ENCODE assay signal across 8 cellular contexts in genomic region chrX:47561653-47562151, GRCh38. TPM values are rescaled to one million over a fixed set of nuclear protein-coding genes. Genes with fewer than 3 reads are reported as not detected.
DNase-seq lines count a peak whose midpoint lies in the region; ATAC-seq and TF ChIP-seq lines count a peak whose summit lies in the region.

No MANE protein-coding gene starts in this region.

- ATAC-seq in left lung: no peak
- no peak for ATAC-seq in GM19455 (IDR thresholded peaks at IDR 0.05; ENCODE audit: unreplicated experiment)

- 4 to 37% (median 17%) methylated on average over 5 to 10 of the region's 10 CpGs for WGBS in adrenal gland, 4 donors
- WGBS in testis, 2 donors: 1% methylated on average over 9 of the region's 10 CpGs

- no peak for DNase-seq in activated CD4-positive, alpha-beta T cell treated with anti-CD3 and anti-CD28 coated beads, Interleukin-2, amount 10 ng/mL, durations not matched to agents 7 days and 5 days
- DNase-seq in activated CD4-positive, alpha-beta T cell treated with anti-CD3 and anti-CD28 coated beads, Interleukin-2, amount 50 U/mL, for 48 hours: no peak
- DNase-seq in adrenal gland (no peak), left lung (no peak), testis (no peak), glomerular visceral epithelial cell (ENCODE audit: extremely low spot score) (no peak), hypothalamus (lab: John Stamatoyannopoulos, UW) (no peak)

- H3K9me3 Mint-ChIP-seq in activated CD4-positive, alpha-beta T cell treated with anti-CD3 and anti-CD28 coated beads, Interleukin-2, amount 10 ng/mL, durations not matched to agents 7 days and 5 days: no peaks in the 10 kb centered on the region

- H3K27me3 Mint-ChIP-seq in activated CD4-positive, alpha-beta T cell treated with anti-CD3 and anti-CD28 coated beads, Interleukin-2, amount 10 ng/mL, durations not matched to agents 7 days and 5 days: no peaks in the 10 kb centered on the region

- peaks cover 0 to 14% of the 10 kb centered on the region in 2 donors for H3K36me3 ChIP-seq in adrenal gland (replicated peaks in 1 of 2)
- peaks cover 0 to 31% of the 10 kb centered on the region in 2 donors for H3K36me3 ChIP-seq in left lung
- H3K36me3 ChIP-seq in testis (ENCODE audit: low read depth, missing control alignments): no peaks in the 10 kb centered on the region

- H3K4me1 Mint-ChIP-seq in activated CD4-positive, alpha-beta T cell treated with anti-CD3 and anti-CD28 coated beads, Interleukin-2, amount 10 ng/mL, durations not matched to agents 7 days and 5 days: peaks cover 31% of the 10 kb centered on the region

- TF ChIP-seq CTCF in adrenal gland (IDR thresholded peaks at IDR 0.05) (no peak), left lung (IDR thresholded peaks at IDR 0.05) (no peak), testis (IDR thresholded peaks at IDR 0.05) (no peak)

- H3K4me3 Mint-ChIP-seq in activated CD4-positive, alpha-beta T cell treated with anti-CD3 and anti-CD28 coated beads, Interleukin-2, amount 10 ng/mL, durations not matched to agents 7 days and 5 days: peak overlapping the region; percentile 87

- POLR2A ChIA-PET in activated CD4-positive, alpha-beta T cell treated with anti-CD3 and anti-CD28 coated beads, Interleukin-2, amount 10 ng/mL, durations not matched to agents 7 days and 5 days (lab: Charles Lee): no interaction called here

- H3K4me1 ChIP-seq in adrenal gland (replicated peaks in 1 of 2) (no peaks in the 10 kb centered on the region), left lung (peaks cover 0 to 30% of the 10 kb centered on the region in 2 donors), testis (no peaks in the 10 kb centered on the region)

- CTCF ChIA-PET in activated CD4-positive, alpha-beta T cell treated with anti-CD3 and anti-CD28 coated beads, Interleukin-2, amount 10 ng/mL, durations not matched to agents 7 days and 5 days (lab: Charles Lee): interaction anchor here (0.6 to 0.7 kb wide), 2 partner anchors 22 to 986 kb away, joined by 3 read pairs; no protein-coding TSS in a partner anchor

- H3K9me3 ChIP-seq in adrenal gland (replicated peaks in 1 of 3) (no peaks in the 10 kb centered on the region), left lung (no peaks in the 10 kb centered on the region), testis (no peaks in the 10 kb centered on the region)

- intact Hi-C loops in adrenal gland (cut with DNase I) (loop anchor here in 1 of 2 donors (10.0 kb wide), 1 partner anchor 83 kb away; no protein-coding TSS in a partner anchor), left lung (cut with DNase I) (no loop called here), testis (cut with DNase I; ENCODE audit: low total_unique reads) (loop anchor here (10.0 kb wide), 1 partner anchor 283 kb away; no protein-coding TSS in a partner anchor)

- H3K27ac Mint-ChIP-seq in activated CD4-positive, alpha-beta T cell treated with anti-CD3 and anti-CD28 coated beads, Interleukin-2, amount 10 ng/mL, durations not matched to agents 7 days and 5 days: peak overlapping the region; percentile 99

- TF ChIP-seq POLR2A in adrenal gland (IDR thresholded peaks at IDR 0.05) (no peak), testis (IDR thresholded peaks at IDR 0.05) (no peak)

- H3K4me3 ChIP-seq in adrenal gland (peak overlapping the region in 2 of 4 donors; percentile 52 to 63), left lung (peak overlapping the region; percentile 46 to 56), testis (peak overlapping the region; percentile 61 to 77)

- H3K27ac ChIP-seq in adrenal gland (peak overlapping the region in 3 of 5 donors; percentile 83 to 99 (median 95)), left lung (peak overlapping the region; percentile 89 to 96), testis (peak overlapping the region; percentile 97 to 98)

- H3K36me3 Mint-ChIP-seq in activated CD4-positive, alpha-beta T cell treated with anti-CD3 and anti-CD28 coated beads, Interleukin-2, amount 10 ng/mL, durations not matched to agents 7 days and 5 days (ENCODE audit: low read depth): peaks cover 12% of the 10 kb centered on the region

- H3K27me3 ChIP-seq in adrenal gland (no peaks in the 10 kb centered on the region), left lung (no peaks in the 10 kb centered on the region), testis (no peaks in the 10 kb centered on the region)

RNA-seq across cellular contexts. Expression of gene ARAF, which starts 0.7 kb away (rescaled TPM):
- 10 to 100 TPM; 76.9 to 82.0 TPM for total RNA-seq in activated CD4-positive, alpha-beta T cell treated with anti-CD3 and anti-CD28 coated beads, Interleukin-2, amount 10 ng/mL, durations not matched to agents 7 days and 5 days
- 100 to 1,000 TPM in 2 of 8 donors, 10 to 100 TPM in 6; 44.8 to 113 (median 78.1) TPM for total RNA-seq in adrenal gland
- polyA plus RNA-seq in adrenal gland: 10 to 100 TPM; 51.2 to 64.5 (median 59.4) TPM
- 10 to 100 TPM; 92.7 to 93.1 TPM for total RNA-seq in left lung
- total RNA-seq in testis: 10 to 100 TPM; 29.8 to 44.3 TPM
- polyA plus RNA-seq in testis (ENCODE audit: insufficient read depth, low read depth, low replicate concordance): 34.4 TPM

RNA-seq across cellular contexts. Expression of gene TIMP1, which starts 20.5 kb away (rescaled TPM):
- total RNA-seq in activated CD4-positive, alpha-beta T cell treated with anti-CD3 and anti-CD28 coated beads, Interleukin-2, amount 10 ng/mL, durations not matched to agents 7 days and 5 days: 10 to 100 TPM; 81.7 to 97.1 TPM
- 1,000 to 10,000 TPM in 2 of 8 donors, 100 to 1,000 TPM in 6; 560 to 1,511 (median 704) TPM for total RNA-seq in adrenal gland
- 1,000 to 10,000 TPM in 2 of 3 donors, 100 to 1,000 TPM in 1; 415 to 3,693 (median 3,244) TPM for polyA plus RNA-seq in adrenal gland
- 1,000 to 10,000 TPM in 1 of 2 donors, 100 to 1,000 TPM in 1; 998 to 2,737 TPM for total RNA-seq in left lung
- 100 to 1,000 TPM; 535 to 995 TPM for total RNA-seq in testis
- 708 TPM for polyA plus RNA-seq in testis (ENCODE audit: insufficient read depth, low read depth, low replicate concordance)

RNA-seq across cellular contexts. Expression of gene SYN1, which starts 58.0 kb away (rescaled TPM):
- total RNA-seq in activated CD4-positive, alpha-beta T cell treated with anti-CD3 and anti-CD28 coated beads, Interleukin-2, amount 10 ng/mL, durations not matched to agents 7 days and 5 days: under 1 TPM; 0.35 TPM
- total RNA-seq in adrenal gland: 1 to 10 TPM in 6 of 8 donors, under 1 TPM in 1, not detected in 1; 0.12 to 8.2 (median 3.4) TPM
- polyA plus RNA-seq in adrenal gland: 10 to 100 TPM in 1 of 3 donors, 1 to 10 TPM in 2; 3.8 to 16.5 (median 6.2) TPM
- total RNA-seq in left lung: 1 to 10 TPM; 1.0 to 1.6 TPM
- total RNA-seq in testis: 1 to 10 TPM; 2.8 to 3.4 TPM
- 3.5 TPM for polyA plus RNA-seq in testis (ENCODE audit: insufficient read depth, low read depth, low replicate concordance)

Comparison
In these comparisons a context has a peak if more than half of its experiments do, and no peak if none do; other contexts are left out.
1. RNA of gene TIMP1, which starts 20.5 kb away (total RNA-seq): 998 to 2,737 TPM in left lung, 535 to 995 TPM in testis and 560 to 1,511 TPM in adrenal gland; 81.7 to 97.1 TPM in activated CD4-positive, alpha-beta T cell treated with anti-CD3 and anti-CD28 coated beads, Interleukin-2, amount 10 ng/mL, durations not matched to agents 7 days and 5 days; every median in the first group is over 4 times any median in the second.
2. Peak in every context shown above with its lines, with median percentiles within 50 percentile points of each other: H3K27ac ChIP-seq.